Comparison of ENCODE assay signal across 23 cellular contexts in genomic region chr12:19033244-19033643, GRCh38.
DNase-seq lines count a peak whose midpoint lies in the region; FAIRE-seq lines count a peak whose summit lies in the region.
"Had no signal": no experiment of that assay in that cellular context is flagged by ENCODE, and none has a peak within 500 bp of the region (broad histone marks: within the 10 kb centered on the region; RNA-seq: fewer than 3 reads in every experiment).

No MANE protein-coding gene starts in this region.

- H3K4me1 ChIP-seq in small intestine (ENCODE audit: control insufficient read depth in 2 of 2, insufficient read depth in 1 of 2, low read depth in 1 of 2, low read length in 1 of 2): no peaks in the 10 kb centered on the region
- H3K4me1 ChIP-seq: BE2C, BLaER1 had no signal

- no peaks in the 10 kb centered on the region for H3K36me3 ChIP-seq in small intestine (ENCODE audit: control insufficient read depth in 2 of 2, insufficient read depth in 2 of 2, low read length in 2 of 2)
- H3K36me3 ChIP-seq: BE2C, BLaER1 had no signal

- no peaks in the 10 kb centered on the region for H3K27me3 ChIP-seq in small intestine (ENCODE audit: control insufficient read depth in 2 of 2, insufficient read depth in 2 of 2, low read length in 2 of 2)
- H3K27me3 ChIP-seq: BE2C, BLaER1 had no signal

- FAIRE-seq in small intestine (lab: Jason Lieb, UNC): no peak
- FAIRE-seq: A204.1, G401.6, GM12891 had no signal

- no peak overlapping the region for H3K27ac ChIP-seq in small intestine (ENCODE audit: low read depth in 1 of 2, low read length in 1 of 2)
- H3K27ac ChIP-seq: BLaER1 had no signal

- H3K4me3 ChIP-seq in small intestine (ENCODE audit: low read depth in 1 of 2, low read length in 2 of 2): no peak overlapping the region
- H3K4me3 ChIP-seq: BLaER1 had no signal

- DNase-seq in EH (ENCODE audit: low read depth) (peak; percentile 29), M059J (ENCODE audit: low read depth) (peak; percentile 29), small intestine (peak; percentile 10), NCI-H82 (lab: John Stamatoyannopoulos, UW) (no peak)
- no peak for DNase-seq in activated CD8-positive, alpha-beta memory T cell treated with anti-CD3 and anti-CD28 coated beads for 24 hours
- DNase-seq: 8988T; ACHN; BE2C; C1 segment of cervical spinal cord; CD4-positive, alpha-beta memory T cell; CD4-positive, CD25-positive, alpha-beta regulatory T cell; CD8-positive, alpha-beta memory T cell; COR-L47; DMS 273 treated with DMSO at 0.1 percent for 48 hours; DMS153; DMS53; DMS79; DND-41; GF-D8 had no signal

- no peaks in the 10 kb centered on the region for H3K9me3 ChIP-seq in small intestine (ENCODE audit: control insufficient read depth, low read depth)
- H3K9me3 ChIP-seq: BE2C had no signal

- WGBS in small intestine, 3 donors: 38 to 80% (median 53%) methylated on average over 2 of the region's 2 CpGs

Comparison
In these comparisons a context has a peak if more than half of its experiments do, and no peak if none do; other contexts are left out.
1. DNase-seq: peak in EH (single experiment), M059J (single experiment) and small intestine (single experiment); none in NCI-H82 (single experiment) and activated CD8-positive, alpha-beta memory T cell treated with anti-CD3 and anti-CD28 coated beads for 24 hours (single experiment).